ENCODE assay signal across 1 cellular context in the genomic region with DNA sequence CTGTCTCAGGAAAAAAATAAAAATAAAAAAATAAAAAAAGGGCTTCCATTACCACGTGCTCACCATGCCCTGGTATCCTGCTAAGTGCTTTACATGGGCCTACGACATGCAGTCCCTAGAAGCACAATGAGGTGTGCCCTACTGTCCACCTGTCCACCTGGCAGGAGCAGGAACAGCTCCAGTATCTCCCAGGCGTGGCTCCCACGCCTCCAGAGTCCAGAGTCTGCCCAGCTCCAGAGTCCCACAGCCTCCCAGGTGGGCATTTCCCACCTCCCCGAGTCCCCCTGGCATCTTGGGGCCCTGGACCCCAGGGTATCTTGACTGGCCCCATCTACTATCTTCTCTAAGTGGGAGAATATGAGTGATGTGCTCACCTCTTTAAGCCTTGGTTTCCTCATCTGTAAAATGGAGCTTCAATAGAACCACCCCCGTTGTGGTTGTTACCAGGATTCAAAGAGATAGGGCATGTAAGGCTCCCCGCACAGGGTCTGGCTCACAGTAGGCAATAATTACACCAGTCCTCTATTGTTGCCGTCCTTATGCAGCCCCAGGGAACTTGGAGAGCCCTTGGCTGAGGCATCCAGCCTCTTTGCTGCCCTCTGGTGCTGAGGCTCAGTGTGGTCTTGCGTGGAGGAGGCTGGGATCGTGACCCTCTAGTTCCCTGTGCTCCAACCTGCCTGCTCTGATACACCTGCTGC.
TF ChIP-seq lines count a peak whose summit lies in the region.

No MANE protein-coding gene starts in this region.

TF ChIP-seq in K562, 482 proteins besides CTCF, POLR2A, EP300 and RAD21 (continued from another document):
- TF ChIP-seq PREB (CRISPR knock-in tag; IDR thresholded peaks at IDR 0.05): no peak
